ENCODE assay signal across 19 cellular contexts in genomic region chr13:105462981-105463380, GRCh38. TPM values are rescaled to one million over a fixed set of nuclear protein-coding genes. Genes with fewer than 3 reads are reported as not detected.
"Had no signal": no experiment of that assay in that cellular context is flagged by ENCODE, and none has a peak within 500 bp of the region (broad histone marks: within the 10 kb centered on the region; RNA-seq: fewer than 3 reads in every experiment).

No MANE protein-coding gene starts in this region.

- H3K4me3 ChIP-seq: coronary artery, psoas muscle, sigmoid colon, stomach, testis, upper lobe of left lung had no signal

- H3K36me3 ChIP-seq: sigmoid colon, stomach, upper lobe of left lung had no signal

- H3K27ac ChIP-seq: coronary artery, psoas muscle, sigmoid colon, stomach, testis, upper lobe of left lung had no signal

- H3K9me3 ChIP-seq: psoas muscle, sigmoid colon, stomach, testis, upper lobe of left lung had no signal

- H3K27me3 ChIP-seq: sigmoid colon, stomach, testis, upper lobe of left lung had no signal

- ATAC-seq: activated CD4-positive, CD25-positive, alpha-beta regulatory T cell treated with anti-CD3 and anti-CD28 coated beads, Interleukin-2, amount 50 U/mL, for 24 hours; psoas muscle had no signal

- DNase-seq: activated CD4-positive, alpha-beta T cell treated with anti-CD3 and anti-CD28 coated beads, Interleukin-2, amount 50 U/mL, for 1 hour; activated naive CD4-positive, alpha-beta T cell treated with anti-CD3 and anti-CD28 coated beads, Interleukin-2, amount 10 ng/mL, durations not matched to agents 7 days and 5 days; central memory CD4-positive, alpha-beta T cell; effector memory CD4-positive, alpha-beta T cell; hypothalamus; kidney glomerular epithelial cell; nephron progenitor cell; psoas muscle; sigmoid colon; stimulated activated CD4-positive, alpha-beta T cell treated with anti-CD3 and anti-CD28 coated beads, Interleukin-1b, Interleukin-23, amount 100 ng/mL, for 48 hours; stomach; testis; upper lobe of left lung had no signal

- H3K4me1 ChIP-seq: psoas muscle, sigmoid colon, testis, upper lobe of left lung had no signal

RNA-seq across cellular contexts. Expression of gene DAOA, which starts 2.9 kb away (rescaled TPM):
- total RNA-seq: activated T-helper 2 cell treated with anti-CD3 and anti-CD28 coated beads, Interferon-gamma antibody, Interleukin-2, Interleukin-4, amounts not matched to agents 10 μg/mL and 5 μg/mL and 100 μg/mL, durations not matched to agents 14 hours and 24 hours and 36 hours; lower leg skin; omental fat pad; psoas muscle; sigmoid colon; stomach; upper lobe of left lung had no signal
- polyA plus RNA-seq: adipose tissue, psoas muscle, sigmoid colon, stomach had no signal
